37 cellular contexts compared by ENCODE assay signal in genomic region chr14:66485910-66486421, GRCh38. TPM values are rescaled to one million over a fixed set of nuclear protein-coding genes. Genes with fewer than 3 reads are reported as not detected.
"Had no signal": no experiment of that assay in that cellular context is flagged by ENCODE, and none has a peak within 500 bp of the region (broad histone marks: within the 10 kb centered on the region; RNA-seq: fewer than 3 reads in every experiment).

CCDC196 (plus strand) TSS chr14:66486371; CDS start chr14:66486503, 132 bp downstream.

- H3K27me3 ChIP-seq: brain microvascular endothelial cell, Peyer's patch, SJSA1 had no signal

- H3K4me3 ChIP-seq: Peyer's patch, SJSA1 had no signal

- H3K9ac ChIP-seq: SK-N-SH had no signal

- H3K36me3 ChIP-seq: brain microvascular endothelial cell, Peyer's patch, SJSA1, WERI-Rb-1 had no signal

- H3K4me1 ChIP-seq: Peyer's patch, SJSA1 had no signal

- DNase-seq: activated CD4-positive, alpha-beta memory T cell treated with anti-CD3 and anti-CD28 coated beads, Interleukin-2, amount 10 ng/mL, durations not matched to agents 7 days and 5 days; activated CD4-positive, alpha-beta T cell treated with anti-CD3 and anti-CD28 coated beads for 1 hour; activated CD4-positive, alpha-beta T cell treated with anti-CD3 and anti-CD28 coated beads for 48 hours; activated CD4-positive, CD25-positive, alpha-beta regulatory T cell; activated CD8-positive, alpha-beta memory T cell treated with anti-CD3 and anti-CD28 coated beads for 24 hours; activated CD8-positive, alpha-beta memory T cell treated with anti-CD3 and anti-CD28 coated beads, Interleukin-2, amount 10 ng/mL, durations not matched to agents 7 days and 5 days; activated CD8-positive, alpha-beta memory T cell treated with anti-CD3 and anti-CD28 coated beads, Interleukin-2, amount 50 U/mL, for 48 hours; activated effector memory CD4-positive, alpha-beta T cell treated with anti-CD3 and anti-CD28 coated beads, Interleukin-2, amount 50 U/mL, for 16 hours; activated naive CD4-positive, alpha-beta T cell; activated naive CD4-positive, alpha-beta T cell treated with anti-CD3 and anti-CD28 coated beads, Interleukin-2, amount 50 U/mL, for 16 hours; activated naive CD8-positive, alpha-beta T cell treated with anti-CD3 and anti-CD28 coated beads for 36 hours; activated T-cell treated with anti-CD3 and anti-CD28 coated beads, Interleukin-2, amount 50 U/mL, for 48 hours; amniotic stem cell; aorta; brain microvascular endothelial cell; central memory CD4-positive, alpha-beta T cell; MV-4-11; NCI-H1092; NCI-H1436 treated with DMSO at 0.1 percent for 48 hours; NCI-H1694 treated with DMSO at 0.1 percent for 48 hours; NCI-H2029; NCI-H345; NCI-H524 treated with DMSO at 0.1 percent for 48 hours; NK-92 treated with Interleukin-12 subunit alpha and Interleukin-12 subunit beta, amount 100 ng/mL, for 24 hours; PC-3; Peyer's patch; RPMI8226; SHP77 treated with DMSO at 0.1 percent for 48 hours; SK-N-SH; T-cell; T-helper 2 cell; T-helper 9 cell; WERI-Rb-1 had no signal

- H3K9me3 ChIP-seq: Peyer's patch, SJSA1, SK-N-SH had no signal

- H3K4me2 ChIP-seq: SK-N-SH had no signal

- ATAC-seq: activated CD8-positive, alpha-beta memory T cell treated with anti-CD3 and anti-CD28 coated beads, Interleukin-2, amount 10 ng/mL, durations not matched to agents 7 days and 5 days; PC-3; T-cell had no signal

- H3K27ac ChIP-seq: brain microvascular endothelial cell, Peyer's patch, SJSA1, WERI-Rb-1 had no signal

RNA-seq across cellular contexts. Expression of gene CCDC196, which starts in this region (rescaled TPM):
- total RNA-seq: activated CD4-positive, alpha-beta memory T cell treated with anti-CD3 and anti-CD28 coated beads, Interleukin-2, amount 10 ng/mL, durations not matched to agents 7 days and 5 days; activated CD8-positive, alpha-beta memory T cell treated with anti-CD3 and anti-CD28 coated beads, Interleukin-2, amount 10 ng/mL, durations not matched to agents 7 days and 5 days; activated naive CD8-positive, alpha-beta T cell treated with anti-CD3 and anti-CD28 coated beads for 36 hours; aorta; cerebellum; MCF 10A; NCI-H460; PC-3; Peyer's patch; SJSA1; T-cell had no signal
